Comparison of ENCODE assay signal across 1 cellular context in genomic region chr11:65128182-65129145, GRCh38.
A peak's percentile ranks its signal among the peaks of the same experiment; 100 is the strongest.
TF ChIP-seq lines count a peak whose summit lies in the region.

No MANE protein-coding gene starts in this region.

TF ChIP-seq in HepG2, 621 proteins besides CTCF, POLR2A, EP300 and RAD21:
- TF ChIP-seq ZNF770 (CRISPR knock-in tag; IDR thresholded peaks at IDR 0.05) (no peak), KAT7 (CRISPR knock-in tag; IDR thresholded peaks at IDR 0.05; ENCODE audit: borderline replicate concordance) (no peak), TRAFD1 (CRISPR knock-in tag; IDR thresholded peaks at IDR 0.05; ENCODE audit: borderline replicate concordance) (no peak), DR1 (CRISPR knock-in tag; IDR thresholded peaks at IDR 0.05) (no peak), HNRNPK (IDR thresholded peaks at IDR 0.05; ENCODE audit: low read depth, low read length, poor library complexity, severe bottlenecking) (no peak), KDM6A (CRISPR knock-in tag; IDR thresholded peaks at IDR 0.05; ENCODE audit: low read depth) (no peak), CHCHD3 (CRISPR knock-in tag; IDR thresholded peaks at IDR 0.05) (no peak), AGO2 (optimal IDR thresholded peaks at IDR 0.05; ENCODE audit: low read depth, low read length) (peak; percentile 86), MXD4 (CRISPR knock-in tag; IDR thresholded peaks at IDR 0.05) (no peak), ZBTB20 (CRISPR knock-in tag; IDR thresholded peaks at IDR 0.05; ENCODE audit: borderline replicate concordance, low read depth) (no peak), TSC22D2 (CRISPR knock-in tag; IDR thresholded peaks at IDR 0.05; ENCODE audit: borderline replicate concordance) (no peak), SETDB1 (CRISPR knock-in tag; IDR thresholded peaks at IDR 0.05; ENCODE audit: borderline replicate concordance) (no peak), ZKSCAN5 (CRISPR knock-in tag; IDR thresholded peaks at IDR 0.05) (no peak), ZNF430 (CRISPR knock-in tag; IDR thresholded peaks at IDR 0.05) (no peak), RBFOX2 (IDR thresholded peaks at IDR 0.05; ENCODE audit: low read depth, low read length) (peak; percentile 60; the same call in 1 of the 2 replicates), MZF1 (CRISPR knock-in tag; IDR thresholded peaks at IDR 0.05; ENCODE audit: borderline replicate concordance) (no peak), RBM22 (optimal IDR thresholded peaks at IDR 0.05; ENCODE audit: low read length) (peak; percentile 41), POLR2G (IDR thresholded peaks at IDR 0.05; ENCODE audit: low read depth, low read length) (peak; percentile 44; the same call in 1 of the 2 replicates), MTA3 (CRISPR knock-in tag; IDR thresholded peaks at IDR 0.05) (no peak), ZNF563 (CRISPR knock-in tag; IDR thresholded peaks at IDR 0.05) (no peak), THAP8 (CRISPR knock-in tag; IDR thresholded peaks at IDR 0.05; ENCODE audit: borderline replicate concordance) (no peak), AGO1 (IDR thresholded peaks at IDR 0.05; ENCODE audit: low read depth, low read length, poor library complexity, severe bottlenecking) (peak; percentile 47), ZNF546 (CRISPR knock-in tag; conservative IDR thresholded peaks at IDR 0.05) (no peak), ZNF350 (CRISPR knock-in tag; IDR thresholded peaks at IDR 0.05; ENCODE audit: borderline replicate concordance, low read depth) (no peak), KLF9 (CRISPR knock-in tag; IDR thresholded peaks at IDR 0.05; ENCODE audit: low read depth) (no peak), MAX (IDR thresholded peaks at IDR 0.05) (no peak)
- TF ChIP-seq, protein P1, sequence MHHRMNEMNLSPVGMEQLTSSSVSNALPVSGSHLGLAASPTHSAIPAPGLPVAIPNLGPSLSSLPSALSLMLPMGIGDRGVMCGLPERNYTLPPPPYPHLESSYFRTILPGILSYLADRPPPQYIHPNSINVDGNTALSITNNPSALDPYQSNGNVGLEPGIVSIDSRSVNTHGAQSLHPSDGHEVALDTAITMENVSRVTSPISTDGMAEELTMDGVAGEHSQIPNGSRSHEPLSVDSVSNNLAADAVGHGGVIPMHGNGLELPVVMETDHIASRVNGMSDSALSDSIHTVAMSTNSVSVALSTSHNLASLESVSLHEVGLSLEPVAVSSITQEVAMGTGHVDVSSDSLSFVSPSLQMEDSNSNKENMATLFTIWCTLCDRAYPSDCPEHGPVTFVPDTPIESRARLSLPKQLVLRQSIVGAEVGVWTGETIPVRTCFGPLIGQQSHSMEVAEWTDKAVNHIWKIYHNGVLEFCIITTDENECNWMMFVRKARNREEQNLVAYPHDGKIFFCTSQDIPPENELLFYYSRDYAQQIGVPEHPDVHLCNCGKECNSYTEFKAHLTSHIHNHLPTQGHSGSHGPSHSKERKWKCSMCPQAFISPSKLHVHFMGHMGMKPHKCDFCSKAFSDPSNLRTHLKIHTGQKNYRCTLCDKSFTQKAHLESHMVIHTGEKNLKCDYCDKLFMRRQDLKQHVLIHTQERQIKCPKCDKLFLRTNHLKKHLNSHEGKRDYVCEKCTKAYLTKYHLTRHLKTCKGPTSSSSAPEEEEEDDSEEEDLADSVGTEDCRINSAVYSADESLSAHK (CRISPR knock-in tag; IDR thresholded peaks at IDR 0.05; ENCODE audit: borderline replicate concordance) = no peak
- TF ChIP-seq, protein P2, sequence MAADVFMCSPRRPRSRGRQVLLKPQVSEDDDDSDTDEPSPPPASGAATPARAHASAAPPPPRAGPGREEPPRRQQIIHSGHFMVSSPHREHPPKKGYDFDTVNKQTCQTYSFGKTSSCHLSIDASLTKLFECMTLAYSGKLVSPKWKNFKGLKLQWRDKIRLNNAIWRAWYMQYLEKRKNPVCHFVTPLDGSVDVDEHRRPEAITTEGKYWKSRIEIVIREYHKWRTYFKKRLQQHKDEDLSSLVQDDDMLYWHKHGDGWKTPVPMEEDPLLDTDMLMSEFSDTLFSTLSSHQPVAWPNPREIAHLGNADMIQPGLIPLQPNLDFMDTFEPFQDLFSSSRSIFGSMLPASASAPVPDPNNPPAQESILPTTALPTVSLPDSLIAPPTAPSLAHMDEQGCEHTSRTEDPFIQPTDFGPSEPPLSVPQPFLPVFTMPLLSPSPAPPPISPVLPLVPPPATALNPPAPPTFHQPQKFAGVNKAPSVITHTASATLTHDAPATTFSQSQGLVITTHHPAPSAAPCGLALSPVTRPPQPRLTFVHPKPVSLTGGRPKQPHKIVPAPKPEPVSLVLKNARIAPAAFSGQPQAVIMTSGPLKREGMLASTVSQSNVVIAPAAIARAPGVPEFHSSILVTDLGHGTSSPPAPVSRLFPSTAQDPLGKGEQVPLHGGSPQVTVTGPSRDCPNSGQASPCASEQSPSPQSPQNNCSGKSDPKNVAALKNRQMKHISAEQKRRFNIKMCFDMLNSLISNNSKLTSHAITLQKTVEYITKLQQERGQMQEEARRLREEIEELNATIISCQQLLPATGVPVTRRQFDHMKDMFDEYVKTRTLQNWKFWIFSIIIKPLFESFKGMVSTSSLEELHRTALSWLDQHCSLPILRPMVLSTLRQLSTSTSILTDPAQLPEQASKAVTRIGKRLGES (CRISPR knock-in tag; IDR thresholded peaks at IDR 0.05; ENCODE audit: borderline replicate concordance) = no peak
- TF ChIP-seq, protein P3, sequence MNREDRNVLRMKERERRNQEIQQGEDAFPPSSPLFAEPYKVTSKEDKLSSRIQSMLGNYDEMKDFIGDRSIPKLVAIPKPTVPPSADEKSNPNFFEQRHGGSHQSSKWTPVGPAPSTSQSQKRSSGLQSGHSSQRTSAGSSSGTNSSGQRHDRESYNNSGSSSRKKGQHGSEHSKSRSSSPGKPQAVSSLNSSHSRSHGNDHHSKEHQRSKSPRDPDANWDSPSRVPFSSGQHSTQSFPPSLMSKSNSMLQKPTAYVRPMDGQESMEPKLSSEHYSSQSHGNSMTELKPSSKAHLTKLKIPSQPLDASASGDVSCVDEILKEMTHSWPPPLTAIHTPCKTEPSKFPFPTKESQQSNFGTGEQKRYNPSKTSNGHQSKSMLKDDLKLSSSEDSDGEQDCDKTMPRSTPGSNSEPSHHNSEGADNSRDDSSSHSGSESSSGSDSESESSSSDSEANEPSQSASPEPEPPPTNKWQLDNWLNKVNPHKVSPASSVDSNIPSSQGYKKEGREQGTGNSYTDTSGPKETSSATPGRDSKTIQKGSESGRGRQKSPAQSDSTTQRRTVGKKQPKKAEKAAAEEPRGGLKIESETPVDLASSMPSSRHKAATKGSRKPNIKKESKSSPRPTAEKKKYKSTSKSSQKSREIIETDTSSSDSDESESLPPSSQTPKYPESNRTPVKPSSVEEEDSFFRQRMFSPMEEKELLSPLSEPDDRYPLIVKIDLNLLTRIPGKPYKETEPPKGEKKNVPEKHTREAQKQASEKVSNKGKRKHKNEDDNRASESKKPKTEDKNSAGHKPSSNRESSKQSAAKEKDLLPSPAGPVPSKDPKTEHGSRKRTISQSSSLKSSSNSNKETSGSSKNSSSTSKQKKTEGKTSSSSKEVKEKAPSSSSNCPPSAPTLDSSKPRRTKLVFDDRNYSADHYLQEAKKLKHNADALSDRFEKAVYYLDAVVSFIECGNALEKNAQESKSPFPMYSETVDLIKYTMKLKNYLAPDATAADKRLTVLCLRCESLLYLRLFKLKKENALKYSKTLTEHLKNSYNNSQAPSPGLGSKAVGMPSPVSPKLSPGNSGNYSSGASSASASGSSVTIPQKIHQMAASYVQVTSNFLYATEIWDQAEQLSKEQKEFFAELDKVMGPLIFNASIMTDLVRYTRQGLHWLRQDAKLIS (CRISPR knock-in tag; IDR thresholded peaks at IDR 0.05) = no peak
- TF ChIP-seq, protein P4, sequence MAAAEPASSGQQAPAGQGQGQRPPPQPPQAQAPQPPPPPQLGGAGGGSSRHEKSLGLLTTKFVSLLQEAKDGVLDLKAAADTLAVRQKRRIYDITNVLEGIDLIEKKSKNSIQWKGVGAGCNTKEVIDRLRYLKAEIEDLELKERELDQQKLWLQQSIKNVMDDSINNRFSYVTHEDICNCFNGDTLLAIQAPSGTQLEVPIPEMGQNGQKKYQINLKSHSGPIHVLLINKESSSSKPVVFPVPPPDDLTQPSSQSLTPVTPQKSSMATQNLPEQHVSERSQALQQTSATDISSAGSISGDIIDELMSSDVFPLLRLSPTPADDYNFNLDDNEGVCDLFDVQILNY (CRISPR knock-in tag; conservative IDR thresholded peaks at IDR 0.05) = no peak
- TF ChIP-seq, protein P5, sequence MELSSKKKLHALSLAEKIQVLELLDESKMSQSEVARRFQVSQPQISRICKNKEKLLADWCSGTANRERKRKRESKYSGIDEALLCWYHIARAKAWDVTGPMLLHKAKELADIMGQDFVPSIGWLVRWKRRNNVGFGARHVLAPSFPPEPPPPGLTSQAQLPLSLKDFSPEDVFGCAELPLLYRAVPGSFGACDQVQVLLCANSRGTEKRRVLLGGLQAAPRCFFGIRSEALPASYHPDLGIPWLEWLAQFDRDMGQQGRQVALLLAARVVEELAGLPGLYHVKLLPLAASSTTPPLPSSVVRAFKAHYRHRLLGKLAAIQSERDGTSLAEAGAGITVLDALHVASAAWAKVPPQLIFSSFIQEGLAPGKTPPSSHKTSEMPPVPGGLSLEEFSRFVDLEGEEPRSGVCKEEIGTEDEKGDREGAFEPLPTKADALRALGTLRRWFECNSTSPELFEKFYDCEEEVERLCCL (CRISPR knock-in tag; IDR thresholded peaks at IDR 0.05; ENCODE audit: borderline replicate concordance) = no peak
- TF ChIP-seq, protein P6, sequence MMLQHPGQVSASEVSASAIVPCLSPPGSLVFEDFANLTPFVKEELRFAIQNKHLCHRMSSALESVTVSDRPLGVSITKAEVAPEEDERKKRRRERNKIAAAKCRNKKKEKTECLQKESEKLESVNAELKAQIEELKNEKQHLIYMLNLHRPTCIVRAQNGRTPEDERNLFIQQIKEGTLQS (CRISPR knock-in tag; IDR thresholded peaks at IDR 0.05) = no peak
